Comparison of ENCODE assay signal across 1 cellular context in the genomic region with DNA sequence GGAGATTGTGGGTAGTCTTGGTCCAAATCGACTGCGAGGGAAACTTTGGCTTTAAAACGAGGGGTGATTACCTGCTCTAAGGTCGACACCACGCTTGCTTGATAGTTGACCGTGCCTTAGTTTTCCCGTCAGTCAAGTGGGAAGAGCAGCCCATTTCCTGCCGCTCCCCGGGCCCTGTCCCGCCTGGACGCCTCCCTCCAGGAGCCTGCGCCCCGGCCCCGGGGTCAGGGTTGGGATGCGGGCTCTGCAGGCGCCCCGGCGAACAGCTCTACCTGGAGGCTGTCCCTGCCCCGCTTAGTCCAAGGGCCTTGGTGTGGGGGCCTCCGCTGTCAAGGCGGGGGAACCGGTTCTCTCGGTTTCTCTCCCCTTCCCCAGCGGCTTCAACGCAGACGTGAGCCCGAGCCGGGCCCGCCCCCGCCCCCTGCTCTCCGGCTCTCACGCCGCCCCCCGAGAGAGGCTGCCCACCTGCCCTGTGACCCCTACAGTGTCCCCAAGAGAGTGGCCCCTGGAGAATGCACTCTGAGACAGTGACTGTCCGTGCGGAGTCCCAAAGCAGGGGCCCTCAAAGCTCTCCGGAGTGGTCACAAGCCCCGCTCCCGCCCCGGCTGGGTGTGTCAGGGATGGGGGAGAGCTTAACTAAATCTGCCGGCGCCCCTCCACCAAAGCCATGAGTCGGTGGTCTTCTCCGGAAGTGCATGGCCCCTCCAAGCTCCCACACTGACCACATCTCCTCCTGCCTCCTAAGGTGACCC.
TF ChIP-seq lines count a peak whose summit lies in the region.

No MANE protein-coding gene starts in this region.

TF ChIP-seq in H1, 55 proteins besides CTCF, POLR2A, EP300 and RAD21 (continued from another document):
- TF ChIP-seq, protein P1, sequence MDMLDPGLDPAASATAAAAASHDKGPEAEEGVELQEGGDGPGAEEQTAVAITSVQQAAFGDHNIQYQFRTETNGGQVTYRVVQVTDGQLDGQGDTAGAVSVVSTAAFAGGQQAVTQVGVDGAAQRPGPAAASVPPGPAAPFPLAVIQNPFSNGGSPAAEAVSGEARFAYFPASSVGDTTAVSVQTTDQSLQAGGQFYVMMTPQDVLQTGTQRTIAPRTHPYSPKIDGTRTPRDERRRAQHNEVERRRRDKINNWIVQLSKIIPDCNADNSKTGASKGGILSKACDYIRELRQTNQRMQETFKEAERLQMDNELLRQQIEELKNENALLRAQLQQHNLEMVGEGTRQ (IDR thresholded peaks at IDR 0.05; ENCODE audit: low read length), result no peak
- TF ChIP-seq EZH2 (IDR thresholded peaks at IDR 0.05; ENCODE audit: low read depth, low read length, severe bottlenecking) (peak; percentile 3), KDM1A (IDR thresholded peaks at IDR 0.05; ENCODE audit: borderline replicate concordance, low read length) (peak; percentile 58; the same call in 1 of the 2 replicates)
TF ChIP-seq in H1: peak in this region for 3.
